26 cellular contexts compared by ENCODE assay signal in genomic region chr6:18465410-18466154, GRCh38.
DNase-seq lines count a peak whose midpoint lies in the region; ATAC-seq and TF ChIP-seq lines count a peak whose summit lies in the region.
"Had no signal": no experiment of that assay in that cellular context is flagged by ENCODE, and none has a peak within 500 bp of the region (broad histone marks: within the 10 kb centered on the region; RNA-seq: fewer than 3 reads in every experiment).

No MANE protein-coding gene starts in this region.

- H3K4me1 ChIP-seq in psoas muscle, result peaks cover 46% of the 10 kb centered on the region

- no peaks in the 10 kb centered on the region for H3K9me3 ChIP-seq in psoas muscle
- H3K9me3 ChIP-seq: thyroid gland had no signal

- H3K4me3 ChIP-seq in psoas muscle, result no peak overlapping the region
- H3K4me3 ChIP-seq: GM23338, smooth muscle cell, thyroid gland had no signal

- peaks cover 0 to 74% of the 10 kb centered on the region in 2 donors for H3K36me3 ChIP-seq in psoas muscle (ENCODE audit: insufficient read depth in 1 of 2, low read depth in 1 of 2)

- DNase-seq in NCI-H2107 treated with DMSO at 0.1 percent for 48 hours (lab: John Stamatoyannopoulos, UW; ENCODE audit: unreplicated experiment) (peak; percentile 8), NCI-H2107 (lab: John Stamatoyannopoulos, UW) (no peak), NCI-H2081 (lab: John Stamatoyannopoulos, UW) (peak; percentile 88 to 98), brain pericyte (ENCODE audit: low read depth, low spot score) (peak; percentile 2), psoas muscle (no peak), posterior vena cava (ENCODE audit: low spot score) (no peak)
- DNase-seq in activated naive CD4-positive, alpha-beta T cell treated with anti-CD3 and anti-CD28 coated beads, Interleukin-2, amount 50 U/mL, for 16 hours, result no peak
- DNase-seq: activated CD8-positive, alpha-beta memory T cell treated with anti-CD3 and anti-CD28 coated beads, Interleukin-2, amount 10 ng/mL, durations not matched to agents 7 days and 5 days; activated T-cell treated with anti-CD3 and anti-CD28 coated beads, Interleukin-2, amount 50 U/mL, for 48 hours; AML-193; CD8-positive, alpha-beta T cell; DMS 273 treated with DMSO at 0.1 percent for 48 hours; islet precursor cell; left ventricle myocardium superior; midbrain; naive thymus-derived CD4-positive, alpha-beta T cell; NCI-H1105 treated with DMSO at 0.1 percent for 48 hours; stimulated activated CD4-positive, alpha-beta T cell treated with anti-CD3 and anti-CD28 coated beads, Interleukin-1b, Interleukin-23, amount 100 ng/mL, for 48 hours; stimulated activated CD8-positive, alpha-beta memory T cell treated with anti-CD3 and anti-CD28 coated beads, Interleukin-4, amount 100 ng/mL, for 48 hours; stimulated activated naive CD8-positive, alpha-beta T cell treated with anti-CD3 and anti-CD28 coated beads, Interleukin-15, amount 100 ng/mL, for 72 hours; SW 1271; T1000; thyroid gland had no signal

- H3K27ac ChIP-seq in psoas muscle, result peak overlapping the region; percentile 53
- H3K27ac ChIP-seq: thyroid gland had no signal

- ATAC-seq in psoas muscle (peak; percentile 68 to 86 (median 78)), GM21717 (IDR thresholded peaks at IDR 0.05; ENCODE audit: unreplicated experiment) (no peak)
- ATAC-seq: activated CD8-positive, alpha-beta memory T cell treated with anti-CD3 and anti-CD28 coated beads, Interleukin-2, amount 10 ng/mL, durations not matched to agents 7 days and 5 days; CD8-positive, alpha-beta T cell; GM23338; left ventricle myocardium superior; naive thymus-derived CD4-positive, alpha-beta T cell; stimulated activated naive CD8-positive, alpha-beta T cell treated with anti-CD3 and anti-CD28 coated beads, Interleukin-15, amount 100 ng/mL, for 72 hours had no signal

- intact Hi-C loops in psoas muscle (cut with DNase I) (loop anchor here in 1 of 2 donors (10.0 kb wide), 1 partner anchor 1231 kb away; no protein-coding TSS in a partner anchor), posterior vena cava (cut with DNase I) (loop anchor here in 1 of 2 donors (10.0 kb wide), 1 partner anchor 1959 kb away; no protein-coding TSS in a partner anchor)

- WGBS in psoas muscle, 3 donors, result 41 to 71% (median 46%) methylated on average over 5 of the region's 5 CpGs

- H3K27me3 ChIP-seq in psoas muscle (ENCODE audit: insufficient read depth in 3 of 3, low read length in 2 of 3), result no peaks in the 10 kb centered on the region
- H3K27me3 ChIP-seq: thyroid gland had no signal

- no peak for TF ChIP-seq CTCF in psoas muscle (IDR thresholded peaks at IDR 0.05)

Comparison
In these comparisons a context has a peak if more than half of its experiments do, and no peak if none do; other contexts are left out.
1. DNase-seq: peak in NCI-H2107 treated with DMSO at 0.1 percent for 48 hours (single experiment), NCI-H2081 (2 of 2) and brain pericyte (single experiment); none in NCI-H2107 (single experiment), psoas muscle (0 of 2), posterior vena cava (single experiment) and activated naive CD4-positive, alpha-beta T cell treated with anti-CD3 and anti-CD28 coated beads, Interleukin-2, amount 50 U/mL, for 16 hours (single experiment).